In genomic region chr2:162153608-162154224, GRCh38 we compare ENCODE assay signal across 9 cellular contexts. TPM values are rescaled to one million over a fixed set of nuclear protein-coding genes. Genes with fewer than 3 reads are reported as not detected.
DNase-seq lines count a peak whose midpoint lies in the region; ATAC-seq and TF ChIP-seq lines count a peak whose summit lies in the region.
"Had no signal": no experiment of that assay in that cellular context is flagged by ENCODE, and none has a peak within 500 bp of the region (broad histone marks: within the 10 kb centered on the region; RNA-seq: fewer than 3 reads in every experiment).

No MANE protein-coding gene starts in this region.

- no peak for TF ChIP-seq POLR2A in prostate gland (IDR thresholded peaks at IDR 0.05)

- no peaks in the 10 kb centered on the region for H3K36me3 ChIP-seq in endodermal cell (ENCODE audit: control insufficient read depth, insufficient read depth, low read length)
- H3K36me3 ChIP-seq in prostate gland = no peaks in the 10 kb centered on the region

- H3K4me1 ChIP-seq in endodermal cell (ENCODE audit: control insufficient read depth, insufficient read depth, low read length) (no peaks in the 10 kb centered on the region), prostate gland (replicated peaks) (no peaks in the 10 kb centered on the region)

- ATAC-seq in GM19372 (IDR thresholded peaks at IDR 0.05; ENCODE audit: low read depth, unreplicated experiment) (peak; percentile 98), HG03378 (IDR thresholded peaks at IDR 0.05; ENCODE audit: unreplicated experiment) (peak; percentile 98)

- H3K27ac Mint-ChIP-seq in activated CD4-positive, alpha-beta T cell treated with anti-CD3 and anti-CD28 coated beads, Interleukin-2, amount 10 ng/mL, durations not matched to agents 7 days and 5 days = no peak overlapping the region
- no peak overlapping the region for H3K27ac Mint-ChIP-seq in endodermal cell

- no peaks in the 10 kb centered on the region for H3K27me3 ChIP-seq in endodermal cell (ENCODE audit: control insufficient read depth, insufficient read depth, low read length, poor library complexity, severe bottlenecking)
- H3K27me3 ChIP-seq in prostate gland (replicated peaks; ENCODE audit: insufficient read depth) = no peaks in the 10 kb centered on the region

- no peaks in the 10 kb centered on the region for H3K4me1 Mint-ChIP-seq in activated CD4-positive, alpha-beta T cell treated with anti-CD3 and anti-CD28 coated beads, Interleukin-2, amount 10 ng/mL, durations not matched to agents 7 days and 5 days
- no peaks in the 10 kb centered on the region for H3K4me1 Mint-ChIP-seq in endodermal cell

- no peak overlapping the region for H3K4me3 ChIP-seq in endodermal cell (ENCODE audit: low read length)
- no peak overlapping the region for H3K4me3 ChIP-seq in prostate gland

- H3K9me3 ChIP-seq in endodermal cell (ENCODE audit: control insufficient read depth, low read length) = no peaks in the 10 kb centered on the region
- H3K9me3 ChIP-seq in prostate gland = no peaks in the 10 kb centered on the region

- 0 to 5% methylated on average over 3 to 4 of the region's 5 CpGs for WGBS in endodermal cell (ENCODE audit: insufficient coverage in 1 of 2, insufficient read length in 1 of 2), 2 experiments
- 2% methylated on average over 5 of the region's 5 CpGs for WGBS in prostate gland

- intact Hi-C loops in prostate gland (cut with DNase I) = no loop called here

- H3K27me3 Mint-ChIP-seq in activated CD4-positive, alpha-beta T cell treated with anti-CD3 and anti-CD28 coated beads, Interleukin-2, amount 10 ng/mL, durations not matched to agents 7 days and 5 days = peaks cover 41% of the 10 kb centered on the region
- peaks cover 7% of the 10 kb centered on the region for H3K27me3 Mint-ChIP-seq in endodermal cell (ENCODE audit: insufficient read depth)

- no peak overlapping the region for H3K27ac ChIP-seq in endodermal cell (ENCODE audit: low read depth, low read length)
- no peak overlapping the region for H3K27ac ChIP-seq in prostate gland

- POLR2A ChIA-PET in activated CD4-positive, alpha-beta T cell treated with anti-CD3 and anti-CD28 coated beads, Interleukin-2, amount 10 ng/mL, durations not matched to agents 7 days and 5 days (lab: Charles Lee) = no interaction called here

- H3K9me3 Mint-ChIP-seq in activated CD4-positive, alpha-beta T cell treated with anti-CD3 and anti-CD28 coated beads, Interleukin-2, amount 10 ng/mL, durations not matched to agents 7 days and 5 days = no peaks in the 10 kb centered on the region
- no peaks in the 10 kb centered on the region for H3K9me3 Mint-ChIP-seq in endodermal cell

- H3K36me3 Mint-ChIP-seq in activated CD4-positive, alpha-beta T cell treated with anti-CD3 and anti-CD28 coated beads, Interleukin-2, amount 10 ng/mL, durations not matched to agents 7 days and 5 days (ENCODE audit: low read depth) = no peaks in the 10 kb centered on the region
- H3K36me3 Mint-ChIP-seq in endodermal cell (ENCODE audit: low read depth) = no peaks in the 10 kb centered on the region

- no peak overlapping the region for H3K9ac ChIP-seq in endodermal cell (ENCODE audit: extremely low read depth, low read length, poor library complexity, severe bottlenecking)

- DNase-seq in COLO668 (lab: John Stamatoyannopoulos, UW; ENCODE audit: unreplicated experiment) (peak; percentile 68), NCI-H748 (lab: John Stamatoyannopoulos, UW; ENCODE audit: unreplicated experiment) (peak; percentile 66), endodermal cell (peak; percentile 85), non-pigmented ciliary epithelial cell (ENCODE audit: low read depth) (peak; percentile 38), prostate gland (ENCODE audit: low spot score) (no peak)
- DNase-seq in activated CD4-positive, alpha-beta T cell treated with anti-CD3 and anti-CD28 coated beads, Interleukin-2, amount 10 ng/mL, durations not matched to agents 7 days and 5 days = peak; percentile 73

- CTCF ChIA-PET in activated CD4-positive, alpha-beta T cell treated with anti-CD3 and anti-CD28 coated beads, Interleukin-2, amount 10 ng/mL, durations not matched to agents 7 days and 5 days (lab: Charles Lee) = interaction anchor here (0.6 to 1.7 kb wide), 6 partner anchors 9 to 161 kb away, joined by 3 to 9 read pairs (median 4); no protein-coding TSS in a partner anchor

- TF ChIP-seq CTCF in endodermal cell (conservative IDR thresholded peaks at IDR 0.05) = peak; percentile 87
- TF ChIP-seq CTCF in prostate gland (IDR thresholded peaks at IDR 0.05) = no peak

- H3K4me3 Mint-ChIP-seq in activated CD4-positive, alpha-beta T cell treated with anti-CD3 and anti-CD28 coated beads, Interleukin-2, amount 10 ng/mL, durations not matched to agents 7 days and 5 days = no peak overlapping the region
- no peak overlapping the region for H3K4me3 Mint-ChIP-seq in endodermal cell

RNA-seq across cellular contexts. Expression of gene GCG, which starts 1.7 kb away (rescaled TPM):
- total RNA-seq in activated CD4-positive, alpha-beta T cell treated with anti-CD3 and anti-CD28 coated beads, Interleukin-2, amount 10 ng/mL, durations not matched to agents 7 days and 5 days = not detected
- total RNA-seq in endodermal cell (not detected), prostate gland (1 to 10 TPM in 1 of 2 donors, not detected in 1; 1.6 TPM)
- polyA plus RNA-seq in endodermal cell (2013, experiment 1 of 2) = 0.28 TPM
- 0.50 TPM for polyA plus RNA-seq in endodermal cell (2013, experiment 2 of 2)
- total RNA-seq: activated CD8-positive, alpha-beta memory T cell treated with anti-CD3 and anti-CD28 coated beads for 36 hours had no signal
